ENCODE assay signal across 8 cellular contexts in genomic region chr5:141753971-141754713, GRCh38.
DNase-seq lines count a peak whose midpoint lies in the region; ATAC-seq and TF ChIP-seq lines count a peak whose summit lies in the region.

No MANE protein-coding gene starts in this region.

- H3K36me3 ChIP-seq in cardiac muscle cell (no peaks in the 10 kb centered on the region), fibroblast of lung (ENCODE audit: control insufficient read depth, insufficient read depth, low read length) (no peaks in the 10 kb centered on the region), testis (ENCODE audit: low read depth, missing control alignments) (no peaks in the 10 kb centered on the region)

- no peaks in the 10 kb centered on the region for H4K20me1 ChIP-seq in fibroblast of lung (ENCODE audit: control insufficient read depth, extremely low read depth, insufficient read depth, low read length)

- H3K27ac ChIP-seq in cardiac muscle cell = no peak overlapping the region
- no peak overlapping the region for H3K27ac ChIP-seq in fibroblast of lung (ENCODE audit: insufficient read depth, low read length)
- H3K27ac ChIP-seq in testis = no peak overlapping the region

- H3K9ac ChIP-seq in fibroblast of lung (ENCODE audit: insufficient read depth, low read length) = no peak overlapping the region

- H3K4me3 ChIP-seq in cardiac muscle cell (no peak overlapping the region), fibroblast of lung (replicated peaks in 1 of 4; ENCODE audit: control extremely low read depth in 1 of 4, insufficient read depth in 1 of 4, low read depth in 3 of 4, low read length in 4 of 4) (no peak overlapping the region), testis (no peak overlapping the region)

- intact Hi-C loops in Right ventricle myocardium inferior (cut with DNase I) (no loop called here), testis (cut with DNase I; ENCODE audit: low total_unique reads) (no loop called here)

- peaks cover 60% of the 10 kb centered on the region for H3K27me3 ChIP-seq in cardiac muscle cell
- H3K27me3 ChIP-seq in fibroblast of lung (ENCODE audit: control insufficient read depth, insufficient read depth, low read length) = peaks cover 15% of the 10 kb centered on the region
- H3K27me3 ChIP-seq in testis = no peaks in the 10 kb centered on the region

- TF ChIP-seq CTCF in cardiac muscle cell (IDR thresholded peaks at IDR 0.05; ENCODE audit: low read depth, low read length) (no peak), fibroblast of lung (conservative IDR thresholded peaks at IDR 0.05 in 1 of 2, IDR thresholded peaks at IDR 0.05 in 1 of 2; ENCODE audit: low read depth in 1 of 2, low read length in 2 of 2) (no peak), testis (IDR thresholded peaks at IDR 0.05) (no peak)

- no peak for ATAC-seq in Right ventricle myocardium inferior
- no peak for ATAC-seq in activated CD4-positive, CD25-positive, alpha-beta regulatory T cell treated with anti-CD3 and anti-CD28 coated beads, Interleukin-2, amount 50 U/mL, for 24 hours

- peak; percentile 55 to 85 for DNase-seq in cardiac muscle cell (ENCODE audit: low read depth in 1 of 2, low spot score in 1 of 2)
- no peak for DNase-seq in Right ventricle myocardium inferior (ENCODE audit: missing footprints)
- DNase-seq in RPMI7951 (ENCODE audit: low read depth) = peak; percentile 33
- DNase-seq in fibroblast of lung (ENCODE audit: low read depth in 2 of 2) = peak; percentile 30 to 53
- DNase-seq in testis = peak; percentile 52
- DNase-seq in NCI-H1105 (lab: John Stamatoyannopoulos, UW) = no peak
- no peak for DNase-seq in cerebellum (ENCODE audit: low spot score)

- WGBS in testis, 2 donors = 15 to 20% methylated on average over 11 of the region's 11 CpGs

- H3K4me1 ChIP-seq in cardiac muscle cell (ENCODE audit: low read depth) (no peaks in the 10 kb centered on the region), fibroblast of lung (ENCODE audit: control insufficient read depth, extremely low read depth, insufficient read depth, low read length) (no peaks in the 10 kb centered on the region), testis (peaks cover 3% of the 10 kb centered on the region)

- no peak overlapping the region for H3K4me2 ChIP-seq in fibroblast of lung (ENCODE audit: extremely low read depth, insufficient read depth, low read length)

- no peak for TF ChIP-seq POLR2A in testis (IDR thresholded peaks at IDR 0.05)

- no peak overlapping the region for H2AFZ ChIP-seq in fibroblast of lung (ENCODE audit: low read length)

- H3K79me2 ChIP-seq in fibroblast of lung (ENCODE audit: control insufficient read depth, insufficient read depth, low read length) = no peaks in the 10 kb centered on the region

- H3K9me3 ChIP-seq in cardiac muscle cell (ENCODE audit: low read depth) = no peaks in the 10 kb centered on the region
- no peaks in the 10 kb centered on the region for H3K9me3 ChIP-seq in fibroblast of lung (ENCODE audit: control insufficient read depth, insufficient read depth, low read depth, low read length)
- H3K9me3 ChIP-seq in testis = no peaks in the 10 kb centered on the region

Comparison
In these comparisons a context has a peak if more than half of its experiments do, and no peak if none do; other contexts are left out.
1. DNase-seq: peak in cardiac muscle cell (2 of 2), RPMI7951 (single experiment), fibroblast of lung (2 of 2) and testis (single experiment); none in Right ventricle myocardium inferior (single experiment), NCI-H1105 (single experiment) and cerebellum (single experiment).